In genomic region chr2:104900608-104901007, GRCh38 we compare ENCODE assay signal across 23 cellular contexts. TPM values are rescaled to one million over a fixed set of nuclear protein-coding genes. Genes with fewer than 3 reads are reported as not detected.
A peak's percentile ranks its signal among the peaks of the same experiment; 100 is the strongest.
DNase-seq lines count a peak whose midpoint lies in the region; FAIRE-seq and TF ChIP-seq lines count a peak whose summit lies in the region.
"Had no signal": no experiment of that assay in that cellular context is flagged by ENCODE, and none has a peak within 500 bp of the region (broad histone marks: within the 10 kb centered on the region; RNA-seq: fewer than 3 reads in every experiment).

No MANE protein-coding gene starts in this region.

- TF ChIP-seq CTCF in MCF 10A (IDR thresholded peaks at IDR 0.05; ENCODE audit: unreplicated experiment) (no peak), mammary epithelial cell (conservative IDR thresholded peaks at IDR 0.05 in 1 of 2, IDR thresholded peaks at IDR 0.05 in 1 of 2; ENCODE audit: extremely low read depth in 1 of 2, insufficient read depth in 1 of 2, low read depth in 1 of 2, low read length in 2 of 2) (no peak), stomach (IDR thresholded peaks at IDR 0.05) (no peak)

- no peak for DNase-seq in MCF 10A (ENCODE audit: unreplicated experiment)
- no peak for DNase-seq in mammary epithelial cell
- DNase-seq in mucosa of gallbladder (ENCODE audit: low spot score), result peak; percentile 40
- DNase-seq in small intestine, result peak; percentile 51
- DNase-seq in stomach, result no peak
- no peak for DNase-seq in cerebellum (ENCODE audit: low spot score)
- no peak for DNase-seq in DMS 273 treated with DMSO at 0.1 percent for 48 hours (lab: John Stamatoyannopoulos, UW)
- DNase-seq: AML-193; Caco-2; CD4-positive, alpha-beta T cell; GDM1; HFFc6 had no signal

- peak overlapping the region; percentile 16 for H3K27ac Mint-ChIP-seq in MCF 10A (ENCODE audit: low read depth, unreplicated experiment)
- H3K27ac Mint-ChIP-seq: CD4-positive, alpha-beta T cell; GM23338; HFFc6; IgD-negative memory B cell had no signal

- WGBS in mammary epithelial cell (ENCODE audit: low coverage, missing lambda C conversion rate), result 67% methylated on average over 7 of the region's 7 CpGs
- WGBS in small intestine, 3 donors, result 25 to 63% (median 41%) methylated on average over 7 of the region's 7 CpGs
- 66 to 78% (median 71%) methylated on average over 7 of the region's 7 CpGs for WGBS in stomach, 5 donors

- no peak overlapping the region for H3K4me3 Mint-ChIP-seq in MCF 10A (ENCODE audit: unreplicated experiment)
- H3K4me3 Mint-ChIP-seq: CD4-positive, alpha-beta T cell; GM23338; HFFc6; IgD-negative memory B cell had no signal

- H3K9me3 ChIP-seq in mammary epithelial cell (replicated peaks; ENCODE audit: insufficient read depth, low read length) (peaks cover 2% of the 10 kb centered on the region), small intestine (ENCODE audit: control insufficient read depth, low read depth) (no peaks in the 10 kb centered on the region), stomach (no peaks in the 10 kb centered on the region)
- H3K9me3 ChIP-seq: A549, Caco-2 had no signal

- H3K4me3 ChIP-seq in mammary epithelial cell (replicated peaks in 1 of 3; ENCODE audit: insufficient read depth in 1 of 3, low read depth in 2 of 3, low read length in 3 of 3) (no peak overlapping the region), small intestine (ENCODE audit: low read depth in 1 of 2, low read length in 2 of 2) (no peak overlapping the region), stomach (no peak overlapping the region)
- H3K4me3 ChIP-seq: A549, GM23338 had no signal

- H3K9ac ChIP-seq in mammary epithelial cell (ENCODE audit: insufficient read depth, low read length), result no peak overlapping the region

- no peaks in the 10 kb centered on the region for H3K27me3 Mint-ChIP-seq in MCF 10A (ENCODE audit: insufficient read depth, unreplicated experiment)

- H3K27ac ChIP-seq in mammary epithelial cell (ENCODE audit: insufficient read depth, low read depth, low read length) (no peak overlapping the region), small intestine (ENCODE audit: low read depth in 1 of 2, low read length in 1 of 2) (peak overlapping the region in 1 of 2 donors; percentile 67), stomach (no peak overlapping the region)
- H3K27ac ChIP-seq: 22Rv1, A549, C4-2B had no signal

- POLR2A ChIA-PET in MCF 10A (lab: Yijun Ruan, JAX), result no interaction called here

- no peak for TF ChIP-seq EP300 in stomach (IDR thresholded peaks at IDR 0.05)

- H3K36me3 Mint-ChIP-seq in MCF 10A (ENCODE audit: insufficient read depth, unreplicated experiment), result peaks cover 8% of the 10 kb centered on the region

- intact Hi-C loops in MCF 10A (cut with micrococcal nuclease) (no loop called here), mammary epithelial cell (cut with micrococcal nuclease) (no loop called here), stomach (cut with DNase I; ENCODE audit: low total_unique reads) (no loop called here)

- no peaks in the 10 kb centered on the region for H3K9me3 Mint-ChIP-seq in MCF 10A (ENCODE audit: unreplicated experiment)
- H3K9me3 Mint-ChIP-seq: CD4-positive, alpha-beta T cell; GM23338 had no signal

- peaks cover 47% of the 10 kb centered on the region for H3K4me1 Mint-ChIP-seq in MCF 10A (ENCODE audit: insufficient read depth, unreplicated experiment)
- H3K4me1 Mint-ChIP-seq: GM23338, IgD-negative memory B cell had no signal

- H3K4me2 ChIP-seq in mammary epithelial cell (ENCODE audit: insufficient read depth, low read depth, low read length), result no peak overlapping the region
- H3K4me2 ChIP-seq: A549, GM23338 had no signal

- in situ Hi-C loops in mammary epithelial cell (cut with MboI; ENCODE audit: low sequenced_read_pairs in 2 of 2), result no loop called here

- H3K36me3 ChIP-seq in mammary epithelial cell (ENCODE audit: insufficient read depth, low read length) (no peaks in the 10 kb centered on the region), small intestine (ENCODE audit: control insufficient read depth in 2 of 2, insufficient read depth in 2 of 2, low read length in 2 of 2) (no peaks in the 10 kb centered on the region), stomach (no peaks in the 10 kb centered on the region)

- no peaks in the 10 kb centered on the region for H3K4me1 ChIP-seq in mammary epithelial cell (ENCODE audit: insufficient read depth, low read length)
- peaks cover 2 to 4% of the 10 kb centered on the region in 2 donors for H3K4me1 ChIP-seq in small intestine (ENCODE audit: control insufficient read depth in 2 of 2, insufficient read depth in 1 of 2, low read depth in 1 of 2, low read length in 1 of 2)
- no peaks in the 10 kb centered on the region for H3K4me1 ChIP-seq in stomach
- H3K4me1 ChIP-seq: A549, Caco-2 had no signal

- no peak for FAIRE-seq in small intestine (lab: Jason Lieb, UNC)
- FAIRE-seq: A549, D721Med, GM12892, GM18507, H54, HepG2 had no signal

- BruUV-seq in MCF 10A (replicated peaks; lab: Mats Ljungman, UMichigan) (no TSS peak), mammary epithelial cell (replicated peaks; lab: Mats Ljungman, UMichigan) (no TSS peak)

- no peak overlapping the region for H2AFZ ChIP-seq in mammary epithelial cell (ENCODE audit: low read depth, low read length)
- H2AFZ ChIP-seq: GM23338 had no signal

- no peaks in the 10 kb centered on the region for H4K20me1 ChIP-seq in mammary epithelial cell (ENCODE audit: insufficient read depth, low read length)

- CTCF ChIA-PET in MCF 10A (lab: Yijun Ruan, JAX) (no interaction called here), mammary epithelial cell (lab: Charles Lee; ENCODE audit: low non-redundant PET) (no interaction called here)

- TF ChIP-seq POLR2A in stomach (IDR thresholded peaks at IDR 0.05), result no peak

- dilution Hi-C loops in mammary epithelial cell (cut with HindIII; ENCODE audit: low sequenced_read_pairs), result no loop called here

- H3K79me2 ChIP-seq in mammary epithelial cell (ENCODE audit: insufficient read depth, low read length), result no peaks in the 10 kb centered on the region

- no peaks in the 10 kb centered on the region for H3K27me3 ChIP-seq in mammary epithelial cell (ENCODE audit: insufficient read depth, low read length)
- peaks cover 0 to 6% of the 10 kb centered on the region in 2 donors for H3K27me3 ChIP-seq in small intestine (ENCODE audit: control insufficient read depth in 2 of 2, insufficient read depth in 2 of 2, low read length in 2 of 2)
- H3K27me3 ChIP-seq in stomach, result peaks cover 0 to 27% (median 0%) of the 10 kb centered on the region in 3 donors

RNA-seq across cellular contexts. Expression of gene POU3F3, which starts 46.7 kb away (rescaled TPM):
- total RNA-seq in MCF 10A (2022), result not detected in 2 replicates
- not detected for total RNA-seq in mammary epithelial cell
- polyA plus RNA-seq in mammary epithelial cell, result not detected
- polyA minus RNA-seq in mammary epithelial cell, result not detected
- total RNA-seq in mucosa of gallbladder, result not detected
- polyA plus RNA-seq in small intestine, result under 1 TPM in 1 of 3 donors, not detected in 2; 0.15 TPM
- total RNA-seq in stomach, result under 1 TPM in 1 of 5 donors, not detected in 4; 0.37 TPM
- polyA plus RNA-seq in stomach, result under 1 TPM in 1 of 3 donors, not detected in 2; 0.93 TPM
- total RNA-seq in cerebellum, result 30.7 TPM
- total RNA-seq: Caco-2; CD4-positive, alpha-beta T cell; HepG2; HFFc6 had no signal
- polyA plus RNA-seq: BJ, HepG2, IgD-negative memory B cell had no signal

Comparison
In these comparisons a context has a peak if more than half of its experiments do, and no peak if none do; other contexts are left out.
1. DNase-seq: peak in mucosa of gallbladder (single experiment) and small intestine (single experiment); none in MCF 10A (single experiment), mammary epithelial cell (single experiment), stomach (single experiment), cerebellum (single experiment) and DMS 273 treated with DMSO at 0.1 percent for 48 hours (single experiment).
2. RNA of gene POU3F3, which starts 46.7 kb away (total RNA-seq): 30.7 TPM in cerebellum (single experiment); not detected in MCF 10A, not detected in mammary epithelial cell, not detected in mucosa of gallbladder (single experiment) and 0.37 TPM in stomach; every median in the first group is over 10 times any median in the second.